1 cellular context compared by ENCODE assay signal in genomic region chr16:87393680-87394055, GRCh38.
TF ChIP-seq lines count a peak whose summit lies in the region.

No MANE protein-coding gene starts in this region.

TF ChIP-seq in GM12878, 131 proteins besides CTCF, POLR2A, EP300 and RAD21 (continued from another document):
- TF ChIP-seq ZNF687 (IDR thresholded peaks at IDR 0.05) (no peak), BMI1 (IDR thresholded peaks at IDR 0.05; ENCODE audit: borderline replicate concordance) (no peak), NFIC (IDR thresholded peaks at IDR 0.05; ENCODE audit: low read depth, low read length) (no peak), PAX5 (IDR thresholded peaks at IDR 0.05; ENCODE audit: borderline replicate concordance, low read depth, low read length) (no peak), SUZ12 (IDR thresholded peaks at IDR 0.05; ENCODE audit: unreplicated experiment) (no peak), TCF7 (IDR thresholded peaks at IDR 0.05; ENCODE audit: borderline replicate concordance) (no peak), EGR1 (IDR thresholded peaks at IDR 0.05; ENCODE audit: borderline replicate concordance in 1 of 2, low read depth in 2 of 2, low read length in 2 of 2) (no peak), ZNF592 (IDR thresholded peaks at IDR 0.05) (no peak)
- TF ChIP-seq, protein P1, sequence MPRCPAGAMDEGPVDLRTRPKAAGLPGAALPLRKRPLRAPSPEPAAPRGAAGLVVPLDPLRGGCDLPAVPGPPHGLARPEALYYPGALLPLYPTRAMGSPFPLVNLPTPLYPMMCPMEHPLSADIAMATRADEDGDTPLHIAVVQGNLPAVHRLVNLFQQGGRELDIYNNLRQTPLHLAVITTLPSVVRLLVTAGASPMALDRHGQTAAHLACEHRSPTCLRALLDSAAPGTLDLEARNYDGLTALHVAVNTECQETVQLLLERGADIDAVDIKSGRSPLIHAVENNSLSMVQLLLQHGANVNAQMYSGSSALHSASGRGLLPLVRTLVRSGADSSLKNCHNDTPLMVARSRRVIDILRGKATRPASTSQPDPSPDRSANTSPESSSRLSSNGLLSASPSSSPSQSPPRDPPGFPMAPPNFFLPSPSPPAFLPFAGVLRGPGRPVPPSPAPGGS (IDR thresholded peaks at IDR 0.05; ENCODE audit: borderline replicate concordance, insufficient read depth, low read depth, low read length, poor library complexity, severe bottlenecking): no peak
- TF ChIP-seq, protein P2, sequence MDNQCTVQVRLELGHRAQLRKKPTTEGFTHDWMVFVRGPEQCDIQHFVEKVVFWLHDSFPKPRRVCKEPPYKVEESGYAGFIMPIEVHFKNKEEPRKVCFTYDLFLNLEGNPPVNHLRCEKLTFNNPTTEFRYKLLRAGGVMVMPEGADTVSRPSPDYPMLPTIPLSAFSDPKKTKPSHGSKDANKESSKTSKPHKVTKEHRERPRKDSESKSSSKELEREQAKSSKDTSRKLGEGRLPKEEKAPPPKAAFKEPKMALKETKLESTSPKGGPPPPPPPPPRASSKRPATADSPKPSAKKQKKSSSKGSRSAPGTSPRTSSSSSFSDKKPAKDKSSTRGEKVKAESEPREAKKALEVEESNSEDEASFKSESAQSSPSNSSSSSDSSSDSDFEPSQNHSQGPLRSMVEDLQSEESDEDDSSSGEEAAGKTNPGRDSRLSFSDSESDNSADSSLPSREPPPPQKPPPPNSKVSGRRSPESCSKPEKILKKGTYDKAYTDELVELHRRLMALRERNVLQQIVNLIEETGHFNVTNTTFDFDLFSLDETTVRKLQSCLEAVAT (IDR thresholded peaks at IDR 0.05): no peak
